23 cellular contexts compared by ENCODE assay signal in genomic region chr10:96714031-96714590, GRCh38. TPM values are rescaled to one million over a fixed set of nuclear protein-coding genes. Genes with fewer than 3 reads are reported as not detected.
DNase-seq lines count a peak whose midpoint lies in the region; ATAC-seq, FAIRE-seq and TF ChIP-seq lines count a peak whose summit lies in the region.
"Had no signal": no experiment of that assay in that cellular context is flagged by ENCODE, and none has a peak within 500 bp of the region (broad histone marks: within the 10 kb centered on the region; RNA-seq: fewer than 3 reads in every experiment).

No MANE protein-coding gene starts in this region.

- FAIRE-seq in H54 (lab: Jason Lieb, UNC) (peak; percentile 23), pancreas (lab: Jason Lieb, UNC) (no peak)
- FAIRE-seq: GM12892, K562 had no signal

- WGBS in pancreas, 2 donors, result 70 to 81% methylated on average over 9 of the region's 9 CpGs

- H3K9me3 ChIP-seq in RWPE2 (ENCODE audit: severe bottlenecking) (no peaks in the 10 kb centered on the region), pancreas (no peaks in the 10 kb centered on the region)
- H3K9me3 ChIP-seq: vagina had no signal

- intact Hi-C loops in pancreas (cut with DNase I), result loop anchor here in 1 of 3 donors (10.0 kb wide), 1 partner anchor 59 kb away; no protein-coding TSS in a partner anchor

- ATAC-seq in RWPE2 (ENCODE audit: low read depth), result 0 out of 3 replicates have a peak, but pooled peaks have one; percentile 48
- peak; percentile 66 for ATAC-seq in foreskin keratinocyte
- no peak for ATAC-seq in stimulated activated memory B cell treated with anti-CD40 and anti-IgM and Interleukin-4, amounts not matched to agents 10 μg/mL and 1 μg/mL and 100 μg/mL, for 72 hours
- ATAC-seq in pancreas, result no peak
- ATAC-seq: activated CD4-positive, CD25-positive, alpha-beta regulatory T cell treated with anti-CD3 and anti-CD28 coated beads, Interleukin-2, amount 50 U/mL, for 24 hours; CD8-positive, alpha-beta T cell; HCT116; K562; Panc1; T-cell had no signal

- DNase-seq in H54 (ENCODE audit: insufficient read length, low spot score) (no peak), RWPE2 (ENCODE audit: low spot score) (no peak), foreskin keratinocyte (peak; percentile 4 to 33), NOMO-1 (lab: John Stamatoyannopoulos, UW; ENCODE audit: unreplicated experiment in 2 of 2) (no peak), DMS 273 treated with DMSO at 0.1 percent for 48 hours (lab: John Stamatoyannopoulos, UW) (no peak), pancreas (no peak)
- DNase-seq: CD8-positive, alpha-beta T cell; effector memory CD4-positive, alpha-beta T cell; NCI-H146; NCI-H510A treated with DMSO at 0.1 percent for 48 hours; stimulated activated naive CD4-positive, alpha-beta T cell treated with Interleukin-2 at 50 U/mL for 16 hours; T-cell had no signal

- H3K27me3 Mint-ChIP-seq in stimulated activated memory B cell treated with anti-CD40 and anti-IgM and Interleukin-4, amounts not matched to agents 10 μg/mL and 1 μg/mL and 100 μg/mL, for 72 hours, result no peaks in the 10 kb centered on the region
- H3K27me3 Mint-ChIP-seq: activated naive CD4-positive, alpha-beta T cell treated with anti-CD3 and anti-CD28 coated beads, Interleukin-2, amount 50 U/mL, for 24 hours; memory B cell; T-cell had no signal

- H3K27ac ChIP-seq in RWPE2 (ENCODE audit: poor library complexity, severe bottlenecking), result no peak overlapping the region
- H3K27ac ChIP-seq in foreskin keratinocyte, result no peak overlapping the region
- no peak overlapping the region for H3K27ac ChIP-seq in pancreas
- H3K27ac ChIP-seq: skin epidermis, vagina had no signal

- H3K36me3 ChIP-seq in RWPE2 (ENCODE audit: low read depth), result no peaks in the 10 kb centered on the region
- peaks cover 0 to 6% (median 0%) of the 10 kb centered on the region in 3 donors for H3K36me3 ChIP-seq in pancreas
- H3K36me3 ChIP-seq: vagina had no signal

- H3K4me1 ChIP-seq in RWPE2 (ENCODE audit: insufficient read depth, poor library complexity, severe bottlenecking), result no peaks in the 10 kb centered on the region
- H3K4me1 ChIP-seq in foreskin keratinocyte, result no peaks in the 10 kb centered on the region
- H3K4me1 ChIP-seq in pancreas, result peaks cover 0 to 25% (median 25%) of the 10 kb centered on the region in 3 donors
- H3K4me1 ChIP-seq: vagina had no signal

- no peak for TF ChIP-seq POLR2A in H54 (IDR thresholded peaks at IDR 0.05; ENCODE audit: low read depth, low read length)

- H3K4me3 ChIP-seq in RWPE2 (ENCODE audit: severe bottlenecking), result no peak overlapping the region
- no peak overlapping the region for H3K4me3 ChIP-seq in pancreas
- H3K4me3 ChIP-seq: K562, skin epidermis, vagina had no signal

- peaks cover 68% of the 10 kb centered on the region for H3K4me1 Mint-ChIP-seq in stimulated activated memory B cell treated with anti-CD40 and anti-IgM and Interleukin-4, amounts not matched to agents 10 μg/mL and 1 μg/mL and 100 μg/mL, for 72 hours

- TF ChIP-seq CTCF in RWPE2 (IDR thresholded peaks at IDR 0.05; ENCODE audit: poor library complexity, severe bottlenecking) (no peak), foreskin keratinocyte (conservative IDR thresholded peaks at IDR 0.05) (no peak), pancreas (IDR thresholded peaks at IDR 0.05) (no peak)

- H3K9me3 Mint-ChIP-seq in stimulated activated memory B cell treated with anti-CD40 and anti-IgM and Interleukin-4, amounts not matched to agents 10 μg/mL and 1 μg/mL and 100 μg/mL, for 72 hours, result no peaks in the 10 kb centered on the region
- H3K9me3 Mint-ChIP-seq: activated naive CD4-positive, alpha-beta T cell treated with anti-CD3 and anti-CD28 coated beads, Interleukin-2, amount 50 U/mL, for 24 hours; CD8-positive, alpha-beta T cell; memory B cell; T-cell had no signal

- H3K27me3 ChIP-seq in RWPE2 (ENCODE audit: insufficient read depth, poor library complexity, severe bottlenecking) (no peaks in the 10 kb centered on the region), foreskin keratinocyte (peaks cover 19% of the 10 kb centered on the region), pancreas (no peaks in the 10 kb centered on the region)
- H3K27me3 ChIP-seq: vagina had no signal

- peak overlapping the region; percentile 41 for H3K27ac Mint-ChIP-seq in stimulated activated memory B cell treated with anti-CD40 and anti-IgM and Interleukin-4, amounts not matched to agents 10 μg/mL and 1 μg/mL and 100 μg/mL, for 72 hours
- H3K27ac Mint-ChIP-seq: activated naive CD4-positive, alpha-beta T cell treated with anti-CD3 and anti-CD28 coated beads, Interleukin-2, amount 50 U/mL, for 24 hours; CD8-positive, alpha-beta T cell; memory B cell; T-cell had no signal

- no peak overlapping the region for H3K4me3 Mint-ChIP-seq in stimulated activated memory B cell treated with anti-CD40 and anti-IgM and Interleukin-4, amounts not matched to agents 10 μg/mL and 1 μg/mL and 100 μg/mL, for 72 hours
- H3K4me3 Mint-ChIP-seq: activated naive CD4-positive, alpha-beta T cell treated with anti-CD3 and anti-CD28 coated beads, Interleukin-2, amount 50 U/mL, for 24 hours; CD8-positive, alpha-beta T cell; memory B cell; T-cell had no signal

- peaks cover 28% of the 10 kb centered on the region for H3K36me3 Mint-ChIP-seq in stimulated activated memory B cell treated with anti-CD40 and anti-IgM and Interleukin-4, amounts not matched to agents 10 μg/mL and 1 μg/mL and 100 μg/mL, for 72 hours
- H3K36me3 Mint-ChIP-seq: activated naive CD4-positive, alpha-beta T cell treated with anti-CD3 and anti-CD28 coated beads, Interleukin-2, amount 50 U/mL, for 24 hours; T-cell had no signal

RNA-seq across cellular contexts. Expression of gene PIK3AP1, which starts 6.2 kb away (rescaled TPM):
- total RNA-seq in foreskin keratinocyte (0.07 and 0.10 TPM in 2 replicates), pancreas (10 to 100 TPM; 15.0 to 71.0 (median 32.0) TPM)
- polyA plus RNA-seq in foreskin keratinocyte (0.01 TPM in 1 of 2 replicates, not detected in the other), pancreas (10 to 100 TPM; 15.7 to 16.2 TPM)
- total RNA-seq: fibroblast of villous mesenchyme had no signal

Comparison
In these comparisons a context has a peak if more than half of its experiments do, and no peak if none do; other contexts are left out.
1. DNase-seq: peak in foreskin keratinocyte (2 of 2); none in H54 (single experiment), RWPE2 (single experiment), NOMO-1 (0 of 2), DMS 273 treated with DMSO at 0.1 percent for 48 hours (single experiment) and pancreas (0 of 6).
2. ATAC-seq: peak in RWPE2 (single experiment) and foreskin keratinocyte (single experiment); none in stimulated activated memory B cell treated with anti-CD40 and anti-IgM and Interleukin-4, amounts not matched to agents 10 μg/mL and 1 μg/mL and 100 μg/mL, for 72 hours (single experiment) and pancreas (0 of 4).
3. RNA of gene PIK3AP1, which starts 6.2 kb away (total RNA-seq): 15.0 to 71.0 TPM in pancreas; 0.07 to 0.10 TPM in foreskin keratinocyte; every median in the first group is over 10 times any median in the second.